21 cellular contexts compared by ENCODE assay signal in the genomic region with DNA sequence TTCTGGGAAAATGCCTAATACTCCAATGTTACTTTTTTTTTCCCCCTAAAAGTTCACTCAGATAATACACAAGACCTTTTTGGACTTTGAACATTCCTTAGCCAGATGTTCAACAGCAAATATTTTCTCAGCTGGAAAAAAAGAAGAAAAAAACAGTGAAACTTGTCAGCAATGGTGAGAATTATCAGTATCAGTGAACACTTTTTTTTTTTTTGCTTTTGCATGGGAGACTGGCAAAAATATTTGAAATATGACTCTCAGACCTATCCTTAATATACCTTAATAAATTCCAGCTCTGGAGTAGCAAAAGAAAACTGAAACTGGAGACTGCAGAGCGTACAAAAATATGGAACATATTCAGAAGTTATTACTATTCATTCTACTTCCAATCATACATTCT.
"Had no signal": no experiment of that assay in that cellular context is flagged by ENCODE, and none has a peak within 500 bp of the region (broad histone marks: within the 10 kb centered on the region; RNA-seq: fewer than 3 reads in every experiment).

No MANE protein-coding gene starts in this region.

- H3K36me3 Mint-ChIP-seq: immature natural killer cell; naive thymus-derived CD4-positive, alpha-beta T cell; stimulated activated naive B cell treated with anti-CD40 and anti-IgM and Interleukin-4, amounts not matched to agents 10 μg/mL and 1 μg/mL and 100 μg/mL, for 72 hours had no signal

- H3K27ac Mint-ChIP-seq: dendritic cell treated with granulocyte-macrophage colony-stimulating factor and Interleukin-4, amounts not matched to agents 40 ng/mL and 50 ng/mL, for 4 days; effector memory CD8-positive, alpha-beta T cell; immature natural killer cell; naive thymus-derived CD4-positive, alpha-beta T cell; stimulated activated naive B cell treated with anti-CD40 and anti-IgM and Interleukin-4, amounts not matched to agents 10 μg/mL and 1 μg/mL and 100 μg/mL, for 72 hours; stimulated activated naive CD8-positive, alpha-beta T cell treated with anti-CD3 and anti-CD28 coated beads, Interleukin-15, amount 100 ng/mL, for 72 hours had no signal

- H3K4me1 ChIP-seq: upper lobe of right lung, vagina had no signal

- ATAC-seq: effector memory CD8-positive, alpha-beta T cell; gastroesophageal sphincter; naive thymus-derived CD4-positive, alpha-beta T cell; stimulated activated naive B cell treated with anti-CD40 and anti-IgM and Interleukin-4, amounts not matched to agents 10 μg/mL and 1 μg/mL and 100 μg/mL, for 72 hours; stimulated activated naive CD8-positive, alpha-beta T cell treated with anti-CD3 and anti-CD28 coated beads, Interleukin-15, amount 100 ng/mL, for 72 hours; upper lobe of right lung had no signal

- H3K27me3 ChIP-seq: esophagus muscularis mucosa, gastroesophageal sphincter, neutrophil, testis, tibial nerve, upper lobe of right lung, vagina had no signal

- H3K36me3 ChIP-seq: esophagus muscularis mucosa, gastroesophageal sphincter, neutrophil, tibial nerve, upper lobe of right lung, vagina had no signal

- H3K4me3 Mint-ChIP-seq: dendritic cell treated with granulocyte-macrophage colony-stimulating factor and Interleukin-4, amounts not matched to agents 40 ng/mL and 50 ng/mL, for 4 days; effector memory CD8-positive, alpha-beta T cell; immature natural killer cell; naive thymus-derived CD4-positive, alpha-beta T cell; stimulated activated naive B cell treated with anti-CD40 and anti-IgM and Interleukin-4, amounts not matched to agents 10 μg/mL and 1 μg/mL and 100 μg/mL, for 72 hours; stimulated activated naive CD8-positive, alpha-beta T cell treated with anti-CD3 and anti-CD28 coated beads, Interleukin-15, amount 100 ng/mL, for 72 hours had no signal

- H3K9me3 ChIP-seq: esophagus muscularis mucosa, gastroesophageal sphincter, neutrophil, testis, tibial nerve, upper lobe of right lung, vagina had no signal

- H3K4me3 ChIP-seq: esophagus muscularis mucosa, gastroesophageal sphincter, testis, tibial nerve, upper lobe of right lung, vagina had no signal

- H3K4me1 Mint-ChIP-seq: immature natural killer cell; naive thymus-derived CD4-positive, alpha-beta T cell; stimulated activated naive B cell treated with anti-CD40 and anti-IgM and Interleukin-4, amounts not matched to agents 10 μg/mL and 1 μg/mL and 100 μg/mL, for 72 hours; stimulated activated naive CD8-positive, alpha-beta T cell treated with anti-CD3 and anti-CD28 coated beads, Interleukin-15, amount 100 ng/mL, for 72 hours had no signal

- H3K9me3 Mint-ChIP-seq: dendritic cell treated with granulocyte-macrophage colony-stimulating factor and Interleukin-4, amounts not matched to agents 40 ng/mL and 50 ng/mL, for 4 days; effector memory CD8-positive, alpha-beta T cell; stimulated activated naive B cell treated with anti-CD40 and anti-IgM and Interleukin-4, amounts not matched to agents 10 μg/mL and 1 μg/mL and 100 μg/mL, for 72 hours; stimulated activated naive CD8-positive, alpha-beta T cell treated with anti-CD3 and anti-CD28 coated beads, Interleukin-15, amount 100 ng/mL, for 72 hours had no signal

- H3K27me3 Mint-ChIP-seq: dendritic cell treated with granulocyte-macrophage colony-stimulating factor and Interleukin-4, amounts not matched to agents 40 ng/mL and 50 ng/mL, for 4 days; effector memory CD8-positive, alpha-beta T cell; stimulated activated naive B cell treated with anti-CD40 and anti-IgM and Interleukin-4, amounts not matched to agents 10 μg/mL and 1 μg/mL and 100 μg/mL, for 72 hours; stimulated activated naive CD8-positive, alpha-beta T cell treated with anti-CD3 and anti-CD28 coated beads, Interleukin-15, amount 100 ng/mL, for 72 hours had no signal

- FAIRE-seq: colon, kidney had no signal

- H3K27ac ChIP-seq: epithelial cell of prostate, esophagus muscularis mucosa, gastroesophageal sphincter, neutrophil, testis, tibial nerve, upper lobe of right lung, vagina had no signal

- DNase-seq: effector memory CD8-positive, alpha-beta T cell; glutamatergic neuron; immature natural killer cell; kidney; left cardiac atrium; mesendoderm; naive thymus-derived CD4-positive, alpha-beta T cell; stimulated activated CD4-positive, alpha-beta T cell treated with anti-CD3 and anti-CD28 coated beads, Interleukin-2, amount 100 ng/mL, for 24 hours; stimulated activated CD4-positive, alpha-beta T cell treated with anti-CD3 and anti-CD28 coated beads, Interleukin-4, amount 100 ng/mL, for 4 hours; stimulated activated naive B cell treated with anti-CD40 and anti-IgM and Interleukin-4, amounts not matched to agents 10 μg/mL and 1 μg/mL and 100 μg/mL, for 72 hours; stimulated activated naive CD8-positive, alpha-beta T cell treated with anti-CD3 and anti-CD28 coated beads, Interleukin-15, amount 100 ng/mL, for 72 hours; upper lobe of right lung had no signal
